8 cellular contexts compared by ENCODE assay signal in the genomic region with DNA sequence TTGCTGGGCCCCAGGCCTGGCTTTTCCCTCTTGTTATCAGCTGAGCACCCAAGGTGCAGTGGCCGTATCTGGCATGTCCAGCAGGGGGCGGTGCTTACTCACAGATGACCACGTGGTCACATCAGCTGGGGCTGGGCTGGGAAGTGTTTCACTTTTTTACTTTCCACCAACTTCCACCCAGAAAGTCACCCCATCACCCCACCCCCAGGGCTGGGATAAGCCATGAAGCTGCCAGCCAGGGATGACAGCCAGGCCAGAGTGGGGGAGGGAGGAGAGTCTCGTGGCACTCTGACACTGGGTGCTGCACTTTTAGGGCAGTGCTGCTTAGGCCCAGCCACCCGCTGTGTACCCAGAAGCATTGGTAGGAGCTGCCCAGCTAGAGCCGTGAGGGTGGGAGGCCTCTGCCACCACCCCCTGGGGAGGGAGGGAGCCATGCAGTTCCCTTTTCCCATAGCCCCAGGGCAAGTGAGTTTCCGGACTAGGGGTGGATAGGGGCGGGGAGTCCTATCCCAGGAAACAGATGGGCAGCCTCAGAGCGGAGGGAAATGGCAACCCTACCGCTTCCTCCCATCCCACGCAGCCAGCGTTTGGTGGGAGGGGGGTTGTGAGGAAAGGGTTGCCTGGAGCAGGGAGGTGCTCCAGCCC. TPM values are rescaled to one million over a fixed set of nuclear protein-coding genes. Genes with fewer than 3 reads are reported as not detected.
DNase-seq lines count a peak whose midpoint lies in the region; ATAC-seq and TF ChIP-seq lines count a peak whose summit lies in the region.

No MANE protein-coding gene starts in this region.

- H3K27ac ChIP-seq in HEK293 (ENCODE audit: extremely low read depth, low read depth, low read length) (no peak overlapping the region), WERI-Rb-1 (peak overlapping the region; percentile 74), brain microvascular endothelial cell (peak overlapping the region; percentile 53), iPS-20b (ENCODE audit: low read length) (no peak overlapping the region), skin epidermis (peak overlapping the region in 20 of 21 experiments; percentile 17 to 81 (median 69))

- H3K9me3 Mint-ChIP-seq in Caco-2 (ENCODE audit: unreplicated experiment), result no peaks in the 10 kb centered on the region

- POLR2A ChIA-PET in Caco-2 (lab: Charles Lee), result interaction anchor here (0.6 kb wide), 2 partner anchors 175 to 340 kb away, joined by 3 to 4 read pairs; no protein-coding TSS in a partner anchor
- POLR2A ChIA-PET in HEK293 (lab: Yijun Ruan, JAX), result interaction anchor here (1.0 to 4.1 kb wide), 5 partner anchors 14 to 339 kb away, joined by 3 to 20 read pairs (median 4); a partner anchor contains a TSS

- TF ChIP-seq CTCF in Caco-2 (IDR thresholded peaks at IDR 0.05; ENCODE audit: insufficient read depth in 1 of 2, low read depth in 1 of 2, low read length in 1 of 2, severe bottlenecking in 1 of 2, unreplicated experiment in 1 of 2) (peak; percentile 88 to 91), HEK293 (tag by site-specific recombination; IDR thresholded peaks at IDR 0.05) (peak; percentile 93), WERI-Rb-1 (IDR thresholded peaks at IDR 0.05; ENCODE audit: low read depth, low read length) (peak; percentile 87), brain microvascular endothelial cell (IDR thresholded peaks at IDR 0.05; ENCODE audit: low read depth, low read length, missing control alignments) (peak; percentile 94)

- BruUV-seq in Caco-2 (replicated peaks; lab: Mats Ljungman, UMichigan), result no TSS peak

- peaks cover 5% of the 10 kb centered on the region for H3K36me3 Mint-ChIP-seq in Caco-2 (ENCODE audit: insufficient read depth, unreplicated experiment)

- DNase-seq in Caco-2, result peak; percentile 83 to 90
- peak; percentile 70 for DNase-seq in NCI-H2171 (lab: John Stamatoyannopoulos, UW)
- DNase-seq in WERI-Rb-1, result peak; percentile 89
- DNase-seq in brain microvascular endothelial cell, result peak; percentile 85

- in situ Hi-C loops in brain microvascular endothelial cell (cut with HindIII; ENCODE audit: low pct_ligation_motif_present, low sequenced_read_pairs), result no loop called here

- peak overlapping the region; percentile 16 for H3K27ac Mint-ChIP-seq in Caco-2 (ENCODE audit: unreplicated experiment)

- H3K27me3 ChIP-seq in Caco-2 (replicated peaks; ENCODE audit: control insufficient read depth, insufficient read depth, low read length) (no peaks in the 10 kb centered on the region), WERI-Rb-1 (ENCODE audit: insufficient read depth, low read depth, severe bottlenecking) (no peaks in the 10 kb centered on the region), brain microvascular endothelial cell (replicated peaks) (no peaks in the 10 kb centered on the region), iPS-20b (ENCODE audit: insufficient read depth, low read length) (no peaks in the 10 kb centered on the region)

- H3K36me3 ChIP-seq in Caco-2 (ENCODE audit: control insufficient read depth, insufficient read depth, low read length), result no peaks in the 10 kb centered on the region
- H3K36me3 ChIP-seq in HEK293 (ENCODE audit: control insufficient read depth in 2 of 2, insufficient read depth in 1 of 2, low read length in 2 of 2), result peaks cover 0 to 41% of the 10 kb centered on the region in 2 experiments; a peak in 2 of 3 replicates
- peaks cover 3% of the 10 kb centered on the region for H3K36me3 ChIP-seq in WERI-Rb-1
- no peaks in the 10 kb centered on the region for H3K36me3 ChIP-seq in brain microvascular endothelial cell (replicated peaks)
- H3K36me3 ChIP-seq in iPS-20b (ENCODE audit: insufficient read depth, low read depth, low read length), result peaks cover 17% of the 10 kb centered on the region; the same call in 1 of the 2 replicates

- H3K9me3 ChIP-seq in Caco-2 (no peaks in the 10 kb centered on the region), HEK293 (ENCODE audit: control insufficient read depth, insufficient read depth, low read depth, low read length) (no peaks in the 10 kb centered on the region), WERI-Rb-1 (ENCODE audit: severe bottlenecking) (no peaks in the 10 kb centered on the region), iPS-20b (ENCODE audit: insufficient read depth, low read depth, low read length) (no peaks in the 10 kb centered on the region)

- intact Hi-C loops in Caco-2 (cut with micrococcal nuclease; ENCODE audit: unreplicated experiment), result loop anchor here (1.0 to 2.0 kb wide), 2 partner anchors 175 to 279 kb away; no protein-coding TSS in a partner anchor

- ATAC-seq in GM18861 (IDR thresholded peaks at IDR 0.05; ENCODE audit: unreplicated experiment), result no peak

- CTCF ChIA-PET in Caco-2 (lab: Charles Lee) (interaction anchor here (0.6 to 1.6 kb wide), 13 partner anchors 14 to 278 kb away, joined by 3 to 21 read pairs (median 3); a partner anchor contains a TSS), HEK293 (lab: Yijun Ruan, JAX) (interaction anchor here (0.6 to 8.7 kb wide), 37 partner anchors 8 to 1388 kb away, joined by 3 to 114 read pairs (median 4); a partner anchor contains a TSS)

- no peaks in the 10 kb centered on the region for H3K27me3 Mint-ChIP-seq in Caco-2 (ENCODE audit: insufficient read depth, unreplicated experiment)

- H3K4me1 Mint-ChIP-seq in Caco-2 (ENCODE audit: low read depth, unreplicated experiment), result peaks cover 15% of the 10 kb centered on the region

- no peak overlapping the region for H3K4me3 Mint-ChIP-seq in Caco-2 (ENCODE audit: unreplicated experiment)

- H3K4me3 ChIP-seq in Caco-2 (ENCODE audit: low read depth, low read length) (no peak overlapping the region), HEK293 (ENCODE audit: low read depth, low read length) (no peak overlapping the region), WERI-Rb-1 (ENCODE audit: low read depth, low read length) (peak overlapping the region; percentile 21), brain microvascular endothelial cell (ENCODE audit: low read depth, low read length) (peak overlapping the region; percentile 30), iPS-20b (ENCODE audit: low read length) (no peak overlapping the region), skin epidermis (peak overlapping the region in 1 of 7 experiments; percentile 1)

- H3K4me1 ChIP-seq in Caco-2, result peaks cover 38% of the 10 kb centered on the region
- H3K4me1 ChIP-seq in HEK293 (ENCODE audit: control insufficient read depth, insufficient read depth, low read length), result peaks cover 5% of the 10 kb centered on the region; the same call in 1 of the 2 replicates
- peaks cover 17% of the 10 kb centered on the region; the same call in 1 of the 2 replicates for H3K4me1 ChIP-seq in iPS-20b (ENCODE audit: insufficient read depth, low read length)

- peak overlapping the region; percentile 41; the same call in 1 of the 2 replicates for H3K9ac ChIP-seq in iPS-20b (ENCODE audit: low read depth, low read length)

TF ChIP-seq in HEK293, 187 proteins besides CTCF, POLR2A, EP300 and RAD21 (continues in another document):
- TF ChIP-seq, protein P1, sequence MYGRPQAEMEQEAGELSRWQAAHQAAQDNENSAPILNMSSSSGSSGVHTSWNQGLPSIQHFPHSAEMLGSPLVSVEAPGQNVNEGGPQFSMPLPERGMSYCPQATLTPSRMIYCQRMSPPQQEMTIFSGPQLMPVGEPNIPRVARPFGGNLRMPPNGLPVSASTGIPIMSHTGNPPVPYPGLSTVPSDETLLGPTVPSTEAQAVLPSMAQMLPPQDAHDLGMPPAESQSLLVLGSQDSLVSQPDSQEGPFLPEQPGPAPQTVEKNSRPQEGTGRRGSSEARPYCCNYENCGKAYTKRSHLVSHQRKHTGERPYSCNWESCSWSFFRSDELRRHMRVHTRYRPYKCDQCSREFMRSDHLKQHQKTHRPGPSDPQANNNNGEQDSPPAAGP (tag by site-specific recombination; IDR thresholded peaks at IDR 0.05), result 0 out of 2 replicates have a peak, but pooled peaks have one; percentile 35
- TF ChIP-seq ZFHX2 (tag by site-specific recombination; conservative IDR thresholded peaks at IDR 0.05), result 0 out of 2 replicates have a peak, but pooled peaks have one; percentile 26
- peak; percentile 20; the same call in 1 of the 2 replicates for TF ChIP-seq ZNF335 (tag by site-specific recombination; conservative IDR thresholded peaks at IDR 0.05)
- 0 out of 2 replicates have a peak, but pooled peaks have one; percentile 53 for TF ChIP-seq ZFP69B (tag by site-specific recombination; IDR thresholded peaks at IDR 0.05)
- no peak for TF ChIP-seq ZNF157 (tag by site-specific recombination; IDR thresholded peaks at IDR 0.05)
- 0 out of 2 replicates have a peak, but pooled peaks have one; percentile 20 for TF ChIP-seq ZBTB17 (tag by site-specific recombination; IDR thresholded peaks at IDR 0.05)
- peak; percentile 95 for TF ChIP-seq PRDM1 (tag by site-specific recombination; IDR thresholded peaks at IDR 0.05)
- TF ChIP-seq, protein P2, sequence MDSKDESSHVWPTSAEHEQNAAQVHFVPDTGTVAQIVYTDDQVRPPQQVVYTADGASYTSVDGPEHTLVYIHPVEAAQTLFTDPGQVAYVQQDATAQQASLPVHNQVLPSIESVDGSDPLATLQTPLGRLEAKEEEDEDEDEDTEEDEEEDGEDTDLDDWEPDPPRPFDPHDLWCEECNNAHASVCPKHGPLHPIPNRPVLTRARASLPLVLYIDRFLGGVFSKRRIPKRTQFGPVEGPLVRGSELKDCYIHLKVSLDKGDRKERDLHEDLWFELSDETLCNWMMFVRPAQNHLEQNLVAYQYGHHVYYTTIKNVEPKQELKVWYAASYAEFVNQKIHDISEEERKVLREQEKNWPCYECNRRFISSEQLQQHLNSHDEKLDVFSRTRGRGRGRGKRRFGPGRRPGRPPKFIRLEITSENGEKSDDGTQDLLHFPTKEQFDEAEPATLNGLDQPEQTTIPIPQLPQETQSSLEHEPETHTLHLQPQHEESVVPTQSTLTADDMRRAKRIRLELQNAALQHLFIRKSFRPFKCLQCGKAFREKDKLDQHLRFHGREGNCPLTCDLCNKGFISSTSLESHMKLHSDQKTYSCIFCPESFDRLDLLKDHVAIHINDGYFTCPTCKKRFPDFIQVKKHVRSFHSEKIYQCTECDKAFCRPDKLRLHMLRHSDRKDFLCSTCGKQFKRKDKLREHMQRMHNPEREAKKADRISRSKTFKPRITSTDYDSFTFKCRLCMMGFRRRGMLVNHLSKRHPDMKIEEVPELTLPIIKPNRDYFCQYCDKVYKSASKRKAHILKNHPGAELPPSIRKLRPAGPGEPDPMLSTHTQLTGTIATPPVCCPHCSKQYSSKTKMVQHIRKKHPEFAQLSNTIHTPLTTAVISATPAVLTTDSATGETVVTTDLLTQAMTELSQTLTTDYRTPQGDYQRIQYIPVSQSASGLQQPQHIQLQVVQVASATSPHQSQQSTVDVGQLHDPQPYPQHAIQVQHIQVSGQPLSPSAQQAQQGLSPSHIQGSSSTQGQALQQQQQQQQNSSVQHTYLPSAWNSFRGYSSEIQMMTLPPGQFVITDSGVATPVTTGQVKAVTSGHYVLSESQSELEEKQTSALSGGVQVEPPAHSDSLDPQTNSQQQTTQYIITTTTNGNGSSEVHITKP (tag by site-specific recombination; IDR thresholded peaks at IDR 0.05), result peak; percentile 11; the same call in 1 of the 2 replicates

RNA-seq across cellular contexts. Expression of a gene that starts 6.1 kb away (rescaled TPM):
- total RNA-seq in Caco-2 (2022), result 14.7 and 18.1 TPM in 2 replicates

RNA-seq across cellular contexts. Expression of a gene that starts 34.1 kb away (rescaled TPM):
- 9.2 and 11.8 TPM in 2 replicates for total RNA-seq in Caco-2 (2022)

Comparison
In these comparisons a context has a peak if more than half of its experiments do, and no peak if none do; other contexts are left out.
1. H3K4me3 ChIP-seq: peak in WERI-Rb-1 (single experiment) and brain microvascular endothelial cell (single experiment); none in Caco-2 (single experiment), HEK293 (single experiment) and iPS-20b (single experiment).
2. H3K27ac ChIP-seq: peak in WERI-Rb-1 (single experiment), brain microvascular endothelial cell (single experiment) and skin epidermis (20 of 21); none in HEK293 (single experiment) and iPS-20b (single experiment).
3. Peak in every context shown above with its lines, with median percentiles within 50 percentile points of each other: DNase-seq and CTCF ChIP-seq.